ENCODE assay signal across 8 cellular contexts in genomic region chr12:96035283-96036236, GRCh38. TPM values are rescaled to one million over a fixed set of nuclear protein-coding genes. Genes with fewer than 3 reads are reported as not detected.
DNase-seq lines count a peak whose midpoint lies in the region; ATAC-seq and TF ChIP-seq lines count a peak whose summit lies in the region.

TSS of gene LTA4H (minus strand) at chr12:96035587. CDS start at chr12:96035519, 68 bp downstream.

- TF ChIP-seq EP300 in Ishikawa (IDR thresholded peaks at IDR 0.05; ENCODE audit: borderline replicate concordance) = no peak

- peak; percentile 87 for ATAC-seq in GM21619 (IDR thresholded peaks at IDR 0.05; ENCODE audit: unreplicated experiment)

- DNase-seq in DMS153 treated with DMSO at 0.1 percent for 48 hours (lab: John Stamatoyannopoulos, UW; ENCODE audit: unreplicated experiment) = peak; percentile 99
- peak; percentile 89 for DNase-seq in OCI-M2 (lab: John Stamatoyannopoulos, UW; ENCODE audit: unreplicated experiment)
- DNase-seq in activated T-cell treated with anti-CD3 and anti-CD28 coated beads for 4 hours = peak; percentile 97
- DNase-seq in erythroblast (lab: John Stamatoyannopoulos, UW) = peak; percentile 97 to 98
- peak; percentile 99 for DNase-seq in mucosa of gallbladder (ENCODE audit: low spot score)
- DNase-seq in stimulated activated CD8-positive, alpha-beta memory T cell treated with anti-CD3 and anti-CD28 coated beads, Interleukin-4, amount 100 ng/mL, for 4 hours (ENCODE audit: low read depth in 2 of 2, low spot score in 1 of 2) = peak; percentile 93 to 96

- no peak for TF ChIP-seq RAD21 in Ishikawa (IDR thresholded peaks at IDR 0.05; ENCODE audit: low read depth)

- peak; percentile 75 for TF ChIP-seq POLR2A in erythroblast (IDR thresholded peaks at IDR 0.05; ENCODE audit: low read length)

TF ChIP-seq in Ishikawa, 13 proteins besides CTCF, POLR2A, EP300 and RAD21:
- TF ChIP-seq CREB1 (IDR thresholded peaks at IDR 0.05; ENCODE audit: low read depth) = no peak
- peak; percentile 56 for TF ChIP-seq TAF1 (IDR thresholded peaks at IDR 0.05; ENCODE audit: low read depth)
- peak; percentile 80 for TF ChIP-seq MAX (IDR thresholded peaks at IDR 0.05)
- TF ChIP-seq, protein P1, sequence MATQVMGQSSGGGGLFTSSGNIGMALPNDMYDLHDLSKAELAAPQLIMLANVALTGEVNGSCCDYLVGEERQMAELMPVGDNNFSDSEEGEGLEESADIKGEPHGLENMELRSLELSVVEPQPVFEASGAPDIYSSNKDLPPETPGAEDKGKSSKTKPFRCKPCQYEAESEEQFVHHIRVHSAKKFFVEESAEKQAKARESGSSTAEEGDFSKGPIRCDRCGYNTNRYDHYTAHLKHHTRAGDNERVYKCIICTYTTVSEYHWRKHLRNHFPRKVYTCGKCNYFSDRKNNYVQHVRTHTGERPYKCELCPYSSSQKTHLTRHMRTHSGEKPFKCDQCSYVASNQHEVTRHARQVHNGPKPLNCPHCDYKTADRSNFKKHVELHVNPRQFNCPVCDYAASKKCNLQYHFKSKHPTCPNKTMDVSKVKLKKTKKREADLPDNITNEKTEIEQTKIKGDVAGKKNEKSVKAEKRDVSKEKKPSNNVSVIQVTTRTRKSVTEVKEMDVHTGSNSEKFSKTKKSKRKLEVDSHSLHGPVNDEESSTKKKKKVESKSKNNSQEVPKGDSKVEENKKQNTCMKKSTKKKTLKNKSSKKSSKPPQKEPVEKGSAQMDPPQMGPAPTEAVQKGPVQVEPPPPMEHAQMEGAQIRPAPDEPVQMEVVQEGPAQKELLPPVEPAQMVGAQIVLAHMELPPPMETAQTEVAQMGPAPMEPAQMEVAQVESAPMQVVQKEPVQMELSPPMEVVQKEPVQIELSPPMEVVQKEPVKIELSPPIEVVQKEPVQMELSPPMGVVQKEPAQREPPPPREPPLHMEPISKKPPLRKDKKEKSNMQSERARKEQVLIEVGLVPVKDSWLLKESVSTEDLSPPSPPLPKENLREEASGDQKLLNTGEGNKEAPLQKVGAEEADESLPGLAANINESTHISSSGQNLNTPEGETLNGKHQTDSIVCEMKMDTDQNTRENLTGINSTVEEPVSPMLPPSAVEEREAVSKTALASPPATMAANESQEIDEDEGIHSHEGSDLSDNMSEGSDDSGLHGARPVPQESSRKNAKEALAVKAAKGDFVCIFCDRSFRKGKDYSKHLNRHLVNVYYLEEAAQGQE (IDR thresholded peaks at IDR 0.05; ENCODE audit: low read depth) = no peak
- TF ChIP-seq NFIC (IDR thresholded peaks at IDR 0.05) = no peak
- TF ChIP-seq CEBPB (IDR thresholded peaks at IDR 0.05) = 0 out of 2 replicates have a peak, but pooled peaks have one; percentile 2
- TF ChIP-seq FOXM1 (IDR thresholded peaks at IDR 0.05; ENCODE audit: borderline replicate concordance, low read depth) = no peak
- 0 out of 2 replicates have a peak, but pooled peaks have one; percentile 17 for TF ChIP-seq ZBTB7A (IDR thresholded peaks at IDR 0.05; ENCODE audit: low read depth)
- peak; percentile 92 for TF ChIP-seq TEAD4 (IDR thresholded peaks at IDR 0.05)
- TF ChIP-seq TCF12 (IDR thresholded peaks at IDR 0.05; ENCODE audit: low read depth) = peak; percentile 43; the same call in 1 of the 2 replicates

RNA-seq across cellular contexts. Expression of gene LTA4H, which starts in this region (rescaled TPM):
- total RNA-seq in mucosa of gallbladder = 62.1 TPM

Comparison
In these comparisons a context has a peak if more than half of its experiments do, and no peak if none do; other contexts are left out.
1. Peak in every context shown above with its lines: DNase-seq and ATAC-seq.